Comparison of ENCODE assay signal across 14 cellular contexts in the genomic region with DNA sequence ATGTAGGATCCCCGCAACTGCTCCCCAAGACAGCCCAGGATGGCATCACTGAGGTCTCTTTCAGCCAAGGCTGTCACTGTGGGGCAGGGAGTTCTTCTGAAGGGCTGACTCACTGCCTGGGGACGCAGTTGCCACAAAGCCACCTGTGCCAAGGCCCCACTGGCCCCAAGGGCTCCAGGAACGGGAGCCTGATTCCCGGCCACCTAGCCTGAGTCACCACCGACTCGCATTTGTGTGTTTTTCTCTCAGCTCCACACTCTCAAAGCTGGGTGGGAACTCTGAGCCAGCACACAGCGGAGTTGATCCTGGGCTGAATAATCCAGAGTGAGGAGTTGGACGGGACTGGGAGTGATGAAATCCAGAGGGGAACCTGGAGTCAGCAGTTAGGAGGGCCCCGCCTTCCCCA. TPM values are rescaled to one million over a fixed set of nuclear protein-coding genes. Genes with fewer than 3 reads are reported as not detected.
"Had no signal": no experiment of that assay in that cellular context is flagged by ENCODE, and none has a peak within 500 bp of the region (broad histone marks: within the 10 kb centered on the region; RNA-seq: fewer than 3 reads in every experiment).

No MANE protein-coding gene starts in this region.

RNA-seq across cellular contexts. Expression of a gene that starts 37.1 kb away (rescaled TPM):
- total RNA-seq: cerebellum, dermis blood vessel endothelial cell, endothelial cell of umbilical vein, epithelial cell of proximal tubule, frontal cortex, glomerular endothelial cell, kidney epithelial cell, left cardiac atrium, left ventricle myocardium superior, lung microvascular endothelial cell, mesenteric fat pad, mesothelial cell of epicardium, myocyte had no signal
- polyA plus RNA-seq: endothelial cell of umbilical vein, heart right ventricle had no signal
